In genomic region chr12:23708185-23708837, GRCh38 we compare ENCODE assay signal across 2 cellular contexts.
A peak's percentile ranks its signal among the peaks of the same experiment; 100 is the strongest.
TF ChIP-seq lines count a peak whose summit lies in the region.

No MANE protein-coding gene starts in this region.

TF ChIP-seq in HepG2, 621 proteins besides CTCF, POLR2A, EP300 and RAD21 (continued from another document):
- TF ChIP-seq MAFF (IDR thresholded peaks at IDR 0.05; ENCODE audit: low read depth, low read length) = peak; percentile 64; the same call in 1 of the 2 replicates
- TF ChIP-seq MAFK (conservative IDR thresholded peaks at IDR 0.05 in 1 of 2, IDR thresholded peaks at IDR 0.05 in 1 of 2; ENCODE audit: low read length in 2 of 2) = peak; percentile 34 to 68; a peak in 3 of 4 replicates
- TF ChIP-seq MAF1 (CRISPR knock-in tag; IDR thresholded peaks at IDR 0.05; ENCODE audit: borderline replicate concordance) = no peak

TF ChIP-seq in K562, 482 proteins besides CTCF, POLR2A, EP300 and RAD21 (continued from another document and continues in another):
- TF ChIP-seq SMAD2 (IDR thresholded peaks at IDR 0.05; ENCODE audit: low read depth, low read length) (no peak), MAFK (IDR thresholded peaks at IDR 0.05; ENCODE audit: low read length) (no peak), FOXM1 (IDR thresholded peaks at IDR 0.05; ENCODE audit: low read depth) (0 out of 2 replicates have a peak, but pooled peaks have one; percentile 56), FOXM1 (CRISPR knock-in tag; IDR thresholded peaks at IDR 0.05; ENCODE audit: low read depth) (no peak), CAMTA2 (CRISPR knock-in tag; conservative IDR thresholded peaks at IDR 0.05) (no peak), MYBL2 (IDR thresholded peaks at IDR 0.05; ENCODE audit: low read depth) (peak; percentile 49; the same call in 1 of the 2 replicates), MYBL2 (CRISPR knock-in tag; IDR thresholded peaks at IDR 0.05; ENCODE audit: borderline replicate concordance) (no peak), TARDBP (IDR thresholded peaks at IDR 0.05) (no peak), HNRNPK (IDR thresholded peaks at IDR 0.05; ENCODE audit: low read depth, low read length, poor library complexity, severe bottlenecking) (no peak), ZNF324 (CRISPR knock-in tag; IDR thresholded peaks at IDR 0.05) (no peak), POLR2AphosphoS2 (IDR thresholded peaks at IDR 0.05; ENCODE audit: low read length) (no peak), ZC3H4 (CRISPR knock-in tag; IDR thresholded peaks at IDR 0.05; ENCODE audit: borderline replicate concordance) (no peak), DPF2 (IDR thresholded peaks at IDR 0.05) (no peak), EGR1 (conservative IDR thresholded peaks at IDR 0.05) (no peak), BMI1 (IDR thresholded peaks at IDR 0.05; ENCODE audit: low read length) (no peak), BRF2 (IDR thresholded peaks at IDR 0.05; ENCODE audit: borderline replicate concordance, insufficient read depth, insufficient read length) (no peak), BACH1 (tag; IDR thresholded peaks at IDR 0.05) (no peak), DNMT1 (IDR thresholded peaks at IDR 0.05) (no peak), KDM2B (CRISPR knock-in tag; IDR thresholded peaks at IDR 0.05) (no peak), ZNF561 (CRISPR knock-in tag; conservative IDR thresholded peaks at IDR 0.05) (no peak), HNRNPUL1 (IDR thresholded peaks at IDR 0.05; ENCODE audit: low read length) (no peak), MEF2D (tag; conservative IDR thresholded peaks at IDR 0.05; ENCODE audit: low read depth) (no peak), CBX2 (IDR thresholded peaks at IDR 0.05; ENCODE audit: insufficient read depth, low read length, poor library complexity, severe bottlenecking) (no peak), JUN (IDR thresholded peaks at IDR 0.05; ENCODE audit: borderline replicate concordance, low read depth, low read length) (no peak), JUN (CRISPR knock-in tag; IDR thresholded peaks at IDR 0.05; ENCODE audit: borderline replicate concordance) (no peak), ZNF316 (IDR thresholded peaks at IDR 0.05) (peak; percentile 95), ATF1 (CRISPR knock-in tag; IDR thresholded peaks at IDR 0.05) (no peak), ATF1 (tag; IDR thresholded peaks at IDR 0.05) (no peak), MAZ (CRISPR knock-in tag; conservative IDR thresholded peaks at IDR 0.05 in 1 of 2, IDR thresholded peaks at IDR 0.05 in 1 of 2) (no peak), SETDB1 (IDR thresholded peaks at IDR 0.05; ENCODE audit: low read length) (no peak), JUND (IDR thresholded peaks at IDR 0.05; ENCODE audit: borderline replicate concordance, low read depth, low read length) (no peak), JUND (tag; IDR thresholded peaks at IDR 0.05; ENCODE audit: borderline replicate concordance, low read depth, low read length) (no peak), C11orf30 (IDR thresholded peaks at IDR 0.05; ENCODE audit: low read depth) (peak; percentile 82), EP400 (IDR thresholded peaks at IDR 0.05) (no peak), FOXP1 (CRISPR knock-in tag; IDR thresholded peaks at IDR 0.05) (no peak), MAFF (IDR thresholded peaks at IDR 0.05; ENCODE audit: low read length) (peak; percentile 62), BRF1 (IDR thresholded peaks at IDR 0.05; ENCODE audit: borderline replicate concordance, extremely low read depth, insufficient read length) (no peak), KAT2B (IDR thresholded peaks at IDR 0.05; ENCODE audit: low read depth, low read length) (no peak), ILK (tag; IDR thresholded peaks at IDR 0.05; ENCODE audit: borderline replicate concordance, low read depth) (no peak), GTF2F1 (IDR thresholded peaks at IDR 0.05; ENCODE audit: low read depth, low read length) (no peak), RBM39 (optimal IDR thresholded peaks at IDR 0.05; ENCODE audit: low read depth, low read length) (no peak), NKRF (IDR thresholded peaks at IDR 0.05; ENCODE audit: borderline replicate concordance) (no peak), PBX2 (CRISPR knock-in tag; IDR thresholded peaks at IDR 0.05; ENCODE audit: low read depth) (no peak), PBX2 (tag; conservative IDR thresholded peaks at IDR 0.05; ENCODE audit: low read depth) (no peak), FOSL1 (tag; conservative IDR thresholded peaks at IDR 0.05) (no peak), ESRRB (CRISPR knock-in tag; IDR thresholded peaks at IDR 0.05; ENCODE audit: borderline replicate concordance) (no peak), MAFG (tag; conservative IDR thresholded peaks at IDR 0.05) (peak; percentile 81), ZNF224 (CRISPR knock-in tag; IDR thresholded peaks at IDR 0.05) (no peak), CC2D1A (IDR thresholded peaks at IDR 0.05) (peak; percentile 12; the same call in 1 of the 2 replicates), BRD4 (IDR thresholded peaks at IDR 0.05) (no peak), NR2C2 (CRISPR knock-in tag; IDR thresholded peaks at IDR 0.05) (no peak), NR2C2 (tag; IDR thresholded peaks at IDR 0.05) (no peak), LCOR (CRISPR knock-in tag; IDR thresholded peaks at IDR 0.05) (no peak), CREBBP (IDR thresholded peaks at IDR 0.05; ENCODE audit: low read depth, low read length) (no peak), TAF1 (IDR thresholded peaks at IDR 0.05; ENCODE audit: control insufficient read depth, extremely low read depth, insufficient read depth, low read length, severe bottlenecking) (no peak), FOXA3 (CRISPR knock-in tag; conservative IDR thresholded peaks at IDR 0.05 in 1 of 2, IDR thresholded peaks at IDR 0.05 in 1 of 2) (no peak), ZNF644 (tag; IDR thresholded peaks at IDR 0.05; ENCODE audit: low read depth) (no peak), NELFE (IDR thresholded peaks at IDR 0.05; ENCODE audit: insufficient read depth, insufficient read length) (no peak), ZBTB2 (IDR thresholded peaks at IDR 0.05) (no peak)
- TF ChIP-seq, protein P1, sequence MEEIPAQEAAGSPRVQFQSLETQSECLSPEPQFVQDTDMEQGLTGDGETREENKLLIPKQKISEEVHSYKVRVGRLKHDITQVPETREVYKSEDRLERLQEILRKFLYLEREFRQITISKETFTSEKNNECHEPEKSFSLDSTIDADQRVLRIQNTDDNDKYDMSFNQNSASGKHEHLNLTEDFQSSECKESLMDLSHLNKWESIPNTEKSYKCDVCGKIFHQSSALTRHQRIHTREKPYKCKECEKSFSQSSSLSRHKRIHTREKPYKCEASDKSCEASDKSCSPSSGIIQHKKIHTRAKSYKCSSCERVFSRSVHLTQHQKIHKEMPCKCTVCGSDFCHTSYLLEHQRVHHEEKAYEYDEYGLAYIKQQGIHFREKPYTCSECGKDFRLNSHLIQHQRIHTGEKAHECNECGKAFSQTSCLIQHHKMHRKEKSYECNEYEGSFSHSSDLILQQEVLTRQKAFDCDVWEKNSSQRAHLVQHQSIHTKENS (CRISPR knock-in tag; IDR thresholded peaks at IDR 0.05) = no peak
- TF ChIP-seq, protein P2, sequence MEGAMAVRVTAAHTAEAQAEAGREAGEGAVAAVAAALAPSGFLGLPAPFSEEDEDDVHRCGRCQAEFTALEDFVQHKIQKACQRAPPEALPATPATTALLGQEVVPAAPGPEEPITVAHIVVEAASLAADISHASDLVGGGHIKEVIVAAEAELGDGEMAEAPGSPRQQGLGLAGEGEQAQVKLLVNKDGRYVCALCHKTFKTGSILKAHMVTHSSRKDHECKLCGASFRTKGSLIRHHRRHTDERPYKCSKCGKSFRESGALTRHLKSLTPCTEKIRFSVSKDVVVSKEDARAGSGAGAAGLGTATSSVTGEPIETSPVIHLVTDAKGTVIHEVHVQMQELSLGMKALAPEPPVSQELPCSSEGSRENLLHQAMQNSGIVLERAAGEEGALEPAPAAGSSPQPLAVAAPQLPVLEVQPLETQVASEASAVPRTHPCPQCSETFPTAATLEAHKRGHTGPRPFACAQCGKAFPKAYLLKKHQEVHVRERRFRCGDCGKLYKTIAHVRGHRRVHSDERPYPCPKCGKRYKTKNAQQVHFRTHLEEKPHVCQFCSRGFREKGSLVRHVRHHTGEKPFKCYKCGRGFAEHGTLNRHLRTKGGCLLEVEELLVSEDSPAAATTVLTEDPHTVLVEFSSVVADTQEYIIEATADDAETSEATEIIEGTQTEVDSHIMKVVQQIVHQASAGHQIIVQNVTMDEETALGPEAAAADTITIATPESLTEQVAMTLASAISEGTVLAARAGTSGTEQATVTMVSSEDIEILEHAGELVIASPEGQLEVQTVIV (CRISPR knock-in tag; IDR thresholded peaks at IDR 0.05; ENCODE audit: borderline replicate concordance) = no peak
- TF ChIP-seq, protein P3, sequence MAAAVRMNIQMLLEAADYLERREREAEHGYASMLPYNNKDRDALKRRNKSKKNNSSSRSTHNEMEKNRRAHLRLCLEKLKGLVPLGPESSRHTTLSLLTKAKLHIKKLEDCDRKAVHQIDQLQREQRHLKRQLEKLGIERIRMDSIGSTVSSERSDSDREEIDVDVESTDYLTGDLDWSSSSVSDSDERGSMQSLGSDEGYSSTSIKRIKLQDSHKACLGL (CRISPR knock-in tag; IDR thresholded peaks at IDR 0.05; ENCODE audit: borderline replicate concordance, poor library complexity, severe bottlenecking) = no peak
- TF ChIP-seq, protein P4, sequence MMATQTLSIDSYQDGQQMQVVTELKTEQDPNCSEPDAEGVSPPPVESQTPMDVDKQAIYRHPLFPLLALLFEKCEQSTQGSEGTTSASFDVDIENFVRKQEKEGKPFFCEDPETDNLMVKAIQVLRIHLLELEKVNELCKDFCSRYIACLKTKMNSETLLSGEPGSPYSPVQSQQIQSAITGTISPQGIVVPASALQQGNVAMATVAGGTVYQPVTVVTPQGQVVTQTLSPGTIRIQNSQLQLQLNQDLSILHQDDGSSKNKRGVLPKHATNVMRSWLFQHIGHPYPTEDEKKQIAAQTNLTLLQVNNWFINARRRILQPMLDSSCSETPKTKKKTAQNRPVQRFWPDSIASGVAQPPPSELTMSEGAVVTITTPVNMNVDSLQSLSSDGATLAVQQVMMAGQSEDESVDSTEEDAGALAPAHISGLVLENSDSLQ (IDR thresholded peaks at IDR 0.05) = 0 out of 2 replicates have a peak, but pooled peaks have one; percentile 17
- TF ChIP-seq, protein P5, sequence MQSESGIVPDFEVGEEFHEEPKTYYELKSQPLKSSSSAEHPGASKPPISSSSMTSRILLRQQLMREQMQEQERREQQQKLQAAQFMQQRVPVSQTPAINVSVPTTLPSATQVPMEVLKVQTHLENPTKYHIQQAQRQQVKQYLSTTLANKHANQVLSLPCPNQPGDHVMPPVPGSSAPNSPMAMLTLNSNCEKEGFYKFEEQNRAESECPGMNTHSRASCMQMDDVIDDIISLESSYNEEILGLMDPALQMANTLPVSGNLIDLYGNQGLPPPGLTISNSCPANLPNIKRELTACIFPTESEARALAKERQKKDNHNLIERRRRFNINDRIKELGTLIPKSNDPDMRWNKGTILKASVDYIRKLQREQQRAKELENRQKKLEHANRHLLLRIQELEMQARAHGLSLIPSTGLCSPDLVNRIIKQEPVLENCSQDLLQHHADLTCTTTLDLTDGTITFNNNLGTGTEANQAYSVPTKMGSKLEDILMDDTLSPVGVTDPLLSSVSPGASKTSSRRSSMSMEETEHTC (IDR thresholded peaks at IDR 0.05) = no peak
